Comparison of ENCODE assay signal across 18 cellular contexts in genomic region chr16:8708546-8708945, GRCh38.
"Had no signal": no experiment of that assay in that cellular context is flagged by ENCODE, and none has a peak within 500 bp of the region (broad histone marks: within the 10 kb centered on the region; RNA-seq: fewer than 3 reads in every experiment).

No MANE protein-coding gene starts in this region.

- ATAC-seq: Panc1, PC-3, T-cell had no signal

- DNase-seq: KBM-7; MV-4-11; NCI-H1092; NCI-H1105 treated with DMSO at 0.1 percent for 48 hours; NCI-H1417 treated with DMSO at 0.1 percent for 48 hours; NCI-H146; NCI-H187 treated with DMSO at 0.1 percent for 48 hours; NCI-H2029 treated with DMSO at 0.1 percent for 48 hours; NCI-H226; NCI-H510A treated with DMSO at 0.1 percent for 48 hours; NCI-H526; NK-92 treated with Interleukin-12 subunit alpha and Interleukin-12 subunit beta, amount 100 ng/mL, for 24 hours; PC-3; SHP77; SK-N-SH; SW 1271; T-cell had no signal
